In the genomic region with DNA sequence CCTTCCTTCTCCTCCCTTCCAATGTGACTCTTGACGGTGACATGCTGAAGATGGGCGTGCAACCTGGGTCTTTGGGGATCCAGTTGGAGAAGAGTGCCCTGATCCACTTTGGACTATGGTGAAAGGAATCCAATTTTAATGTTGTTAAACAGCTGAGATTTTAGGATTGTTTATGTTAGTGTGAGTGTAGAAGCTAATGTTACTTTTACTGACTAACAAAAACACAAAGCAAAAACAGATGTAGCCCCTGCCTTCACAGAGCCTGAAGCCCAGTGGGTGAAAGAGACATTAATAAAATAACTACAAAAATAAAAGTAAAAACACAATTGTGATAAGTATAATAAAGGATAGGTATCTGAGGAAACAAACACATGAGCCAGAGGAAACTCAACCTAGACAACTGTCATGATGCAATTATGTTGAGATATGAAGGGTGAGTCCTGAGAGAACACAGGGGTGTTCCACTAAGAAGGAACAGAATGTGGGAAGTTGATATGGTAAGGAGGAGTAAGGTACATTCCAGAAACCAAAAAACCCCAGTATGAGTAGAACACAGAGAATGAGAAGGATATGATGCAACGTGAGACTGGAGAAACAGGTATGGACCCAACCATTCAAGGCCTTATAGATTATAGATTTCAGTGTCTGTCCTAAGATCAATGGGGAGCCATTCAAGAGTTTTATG, we compare ENCODE assay signal across 24 cellular contexts.
"Had no signal": no experiment of that assay in that cellular context is flagged by ENCODE, and none has a peak within 500 bp of the region (broad histone marks: within the 10 kb centered on the region; RNA-seq: fewer than 3 reads in every experiment).

No MANE protein-coding gene starts in this region.

- DNase-seq: activated CD4-positive, alpha-beta memory T cell treated with anti-CD3 and anti-CD28 coated beads, Interleukin-2, amount 10 ng/mL, durations not matched to agents 7 days and 5 days; activated CD4-positive, alpha-beta T cell treated with anti-CD3 and anti-CD28 coated beads, Interleukin-2, amount 10 ng/mL, durations not matched to agents 24 days and 14 days; activated CD8-positive, alpha-beta memory T cell treated with anti-CD3 and anti-CD28 coated beads, Interleukin-2, amount 10 ng/mL, durations not matched to agents 7 days and 5 days; activated effector memory CD4-positive, alpha-beta T cell treated with anti-CD3 and anti-CD28 coated beads, Interleukin-2, amount 50 U/mL, for 16 hours; activated naive CD4-positive, alpha-beta T cell treated with anti-CD3 and anti-CD28 coated beads, Interleukin-2, amount 50 U/mL, for 16 hours; activated naive CD8-positive, alpha-beta T cell treated with anti-CD3 and anti-CD28 coated beads, Interleukin-2, amount 50 U/mL, for 24 hours; activated T-cell treated with anti-CD3 and anti-CD28 coated beads for 4 hours; aorta; central memory CD4-positive, alpha-beta T cell; dermis blood vessel endothelial cell; effector CD8-positive, alpha-beta T cell; foreskin melanocyte; immature natural killer cell; kidney glomerular epithelial cell; left ventricle myocardium inferior; natural killer cell; ovary; spleen; stimulated activated CD4-positive, alpha-beta T cell treated with anti-CD3 and anti-CD28 coated beads, Interleukin-4, amount 100 ng/mL, for 1 hour; stimulated activated naive CD4-positive, alpha-beta T cell had no signal

- H3K4me3 ChIP-seq: esophagus muscularis mucosa, left ventricle myocardium inferior, ovary, prostate gland, spleen, thoracic aorta had no signal

- H3K36me3 ChIP-seq: esophagus muscularis mucosa, left ventricle myocardium inferior, ovary, prostate gland, spleen, thoracic aorta had no signal

- H3K27me3 ChIP-seq: esophagus muscularis mucosa, ovary, spleen had no signal

- H3K4me1 ChIP-seq: left ventricle myocardium inferior, prostate gland, spleen had no signal

- H3K27ac ChIP-seq: esophagus muscularis mucosa, left ventricle myocardium inferior, ovary, prostate gland, spleen, thoracic aorta had no signal

- H3K9me3 ChIP-seq: esophagus muscularis mucosa, left ventricle myocardium inferior, ovary, prostate gland, spleen, thoracic aorta had no signal

- ATAC-seq: activated CD4-positive, CD25-positive, alpha-beta regulatory T cell treated with anti-CD3 and anti-CD28 coated beads, Interleukin-2, amount 50 U/mL, for 24 hours; activated CD8-positive, alpha-beta memory T cell treated with anti-CD3 and anti-CD28 coated beads, Interleukin-2, amount 10 ng/mL, durations not matched to agents 7 days and 5 days; activated naive CD8-positive, alpha-beta T cell treated with anti-CD3 and anti-CD28 coated beads, Interleukin-2, amount 50 U/mL, for 24 hours; natural killer cell had no signal
